8 cellular contexts compared by ENCODE assay signal in genomic region chr5:81233080-81233634, GRCh38. TPM values are rescaled to one million over a fixed set of nuclear protein-coding genes. Genes with fewer than 3 reads are reported as not detected.
DNase-seq lines count a peak whose midpoint lies in the region; ATAC-seq and TF ChIP-seq lines count a peak whose summit lies in the region.

TSS of gene CKMT2 (plus strand) at chr5:81233322. CDS start at chr5:81251133, 17,811 bp downstream.

- H3K9me3 ChIP-seq in GM23248 (ENCODE audit: low read depth), result no peaks in the 10 kb centered on the region

- H3F3A ChIP-seq in GM23248 (ENCODE audit: insufficient read depth), result no peaks in the 10 kb centered on the region

- H3K4me1 ChIP-seq in GM23248 (ENCODE audit: insufficient read depth), result no peaks in the 10 kb centered on the region

- in situ Hi-C loops in GM23248 (cut with MboI), result no loop called here
- in situ Hi-C loops in brain microvascular endothelial cell (cut with HindIII; ENCODE audit: low pct_ligation_motif_present, low sequenced_read_pairs), result no loop called here

- H3K9ac ChIP-seq in GM23248, result no peak within 1 kb of the TSS

- no peak within 1 kb of the TSS for H3K4me2 ChIP-seq in GM23248 (ENCODE audit: unreplicated experiment)

- no peaks in the 10 kb centered on the region for H3K27me3 ChIP-seq in GM23248 (replicated peaks; ENCODE audit: insufficient read depth)
- no peaks in the 10 kb centered on the region for H3K27me3 ChIP-seq in brain microvascular endothelial cell (replicated peaks)

- no peaks in the 10 kb centered on the region for H3K79me2 ChIP-seq in GM23248 (ENCODE audit: insufficient read depth)

- DNase-seq in GM23248 (peak; percentile 46), brain microvascular endothelial cell (peak; percentile 23), iPS DF 19.7 (ENCODE audit: low read depth, low spot score) (peak; percentile 60), retina (peak; percentile 81), NOMO-1 (lab: John Stamatoyannopoulos, UW; ENCODE audit: unreplicated experiment in 2 of 2) (no peak), COR-L47 (lab: John Stamatoyannopoulos, UW) (no peak)

- no peak within 1 kb of the TSS for H3K27ac ChIP-seq in GM23248
- H3K27ac ChIP-seq in brain microvascular endothelial cell, result no peak within 1 kb of the TSS

- peak within 1 kb of the TSS; percentile 26 for H2AFZ ChIP-seq in GM23248

- TF ChIP-seq CTCF in brain microvascular endothelial cell (IDR thresholded peaks at IDR 0.05; ENCODE audit: low read depth, low read length, missing control alignments), result no peak

- ATAC-seq in HG02763 (IDR thresholded peaks at IDR 0.05; ENCODE audit: unreplicated experiment) (no peak), GM21786 (IDR thresholded peaks at IDR 0.05; ENCODE audit: unreplicated experiment) (no peak)

- WGBS in GM23248 (ENCODE audit: low coverage in 1 of 2, low lambda C conversion rate in 2 of 2, missing lambda C conversion rate in 2 of 2), 2 experiments, result 18 to 19% methylated on average over 23 to 28 of the region's 28 CpGs

- H3K4me3 ChIP-seq in GM23248 (no peak within 1 kb of the TSS), brain microvascular endothelial cell (ENCODE audit: low read depth, low read length) (peak within 1 kb of the TSS; percentile 47)

- no peaks in the 10 kb centered on the region for H4K20me1 ChIP-seq in GM23248 (ENCODE audit: insufficient read depth)

- no peaks in the 10 kb centered on the region for H3K9me2 ChIP-seq in GM23248 (ENCODE audit: insufficient read depth)

- no peaks in the 10 kb centered on the region for H3K36me3 ChIP-seq in GM23248 (ENCODE audit: low read depth)
- no peaks in the 10 kb centered on the region for H3K36me3 ChIP-seq in brain microvascular endothelial cell (replicated peaks)

RNA-seq across cellular contexts. Expression of gene CKMT2, which starts in this region (rescaled TPM):
- not detected in 2 replicates for total RNA-seq in GM23248 (2014; rRNA removed; shearing (Covaris generic))
- not detected in 2 replicates for polyA plus RNA-seq in GM23248 (2016; fragmentation: Nextera tagmentation; extraction: Ambion mirVana)

Comparison
In these comparisons a context has a peak if more than half of its experiments do, and no peak if none do; other contexts are left out.
1. Peak in DNase-seq in GM23248; RNA of the gene not detected or under 1 TPM.
2. DNase-seq: peak in brain microvascular endothelial cell (single experiment), iPS DF 19.7 (single experiment) and retina (single experiment); none in NOMO-1 (0 of 2) and COR-L47 (single experiment).